ENCODE assay signal across 24 cellular contexts in genomic region chr10:113336549-113337130, GRCh38.
"Had no signal": no experiment of that assay in that cellular context is flagged by ENCODE, and none has a peak within 500 bp of the region (broad histone marks: within the 10 kb centered on the region; RNA-seq: fewer than 3 reads in every experiment).

No MANE protein-coding gene starts in this region.

- H3K4me1 ChIP-seq: SJSA1 had no signal

- H3K36me3 ChIP-seq: MG63, SJSA1 had no signal

- DNase-seq: IMR-90, Karpas-422, KG1, MG63, NCI-H1092, NCI-H1105 treated with DMSO at 0.1 percent for 48 hours, NCI-H1417 treated with DMSO at 0.1 percent for 48 hours, NCI-H146, NCI-H1694 treated with DMSO at 0.1 percent for 48 hours, NCI-H1930, NCI-H2081, NCI-H2107, NCI-H2227 treated with DMSO at 0.1 percent for 48 hours, NCI-H446, NCI-H510A, NCI-H524 treated with DMSO at 0.1 percent for 48 hours, NCI-H69, NCI-H774, Right ventricle myocardium superior, RPMI8226, SIG-M5 had no signal

- H3K27ac ChIP-seq: SJSA1, SK-N-MC had no signal

- H3K27me3 ChIP-seq: MG63, SJSA1 had no signal

- H3K4me3 ChIP-seq: MG63, SJSA1, SK-N-MC had no signal

- ATAC-seq: HepG2 had no signal

- H3K9me3 ChIP-seq: SJSA1 had no signal
